Comparison of ENCODE assay signal across 8 cellular contexts in genomic region chr14:58297762-58298476, GRCh38. TPM values are rescaled to one million over a fixed set of nuclear protein-coding genes. Genes with fewer than 3 reads are reported as not detected.
A peak's percentile ranks its signal among the peaks of the same experiment; 100 is the strongest.
DNase-seq lines count a peak whose midpoint lies in the region; TF ChIP-seq lines count a peak whose summit lies in the region.

No MANE protein-coding gene starts in this region.

- no peak overlapping the region for H2BK120ac ChIP-seq in mesendoderm (ENCODE audit: low read depth, low read length)

- no peaks in the 10 kb centered on the region for H3K27me3 Mint-ChIP-seq in endodermal cell (ENCODE audit: insufficient read depth)

- H3K9me3 Mint-ChIP-seq in endodermal cell: no peaks in the 10 kb centered on the region

- WGBS in endodermal cell (ENCODE audit: insufficient coverage in 1 of 2, insufficient read length in 1 of 2), 2 experiments: 0 to 1% methylated on average over 28 to 40 of the region's 40 CpGs
- WGBS in mesendoderm (ENCODE audit: extremely low coverage, insufficient coverage, low lambda C conversion rate): no CpG with 5 or more reads among the region's 40 CpGs

- H2BK5ac ChIP-seq in mesendoderm (ENCODE audit: low read length): peak overlapping the region; percentile 98

- H3K4me3 ChIP-seq in endodermal cell (ENCODE audit: low read length): peak overlapping the region; percentile 100
- H3K4me3 ChIP-seq in mesendoderm (ENCODE audit: low read length): peak overlapping the region; percentile 98

- H3K18ac ChIP-seq in mesendoderm (ENCODE audit: low read length): peak overlapping the region; percentile 77

- peak overlapping the region; percentile 98 for H3K27ac ChIP-seq in endodermal cell (ENCODE audit: low read depth, low read length)
- H3K27ac ChIP-seq in mesendoderm (ENCODE audit: low read depth, low read length): peak overlapping the region; percentile 99

- H3K4me1 ChIP-seq in endodermal cell (ENCODE audit: control insufficient read depth, insufficient read depth, low read length) (no peaks in the 10 kb centered on the region), mesendoderm (ENCODE audit: control insufficient read depth, low read depth, low read length) (no peaks in the 10 kb centered on the region)

- H3K27me3 ChIP-seq in endodermal cell (ENCODE audit: control insufficient read depth, insufficient read depth, low read length, poor library complexity, severe bottlenecking) (no peaks in the 10 kb centered on the region), mesendoderm (ENCODE audit: insufficient read depth, low read length, poor library complexity) (no peaks in the 10 kb centered on the region)

- peak overlapping the region; percentile 97 for H3K9ac ChIP-seq in endodermal cell (ENCODE audit: extremely low read depth, low read length, poor library complexity, severe bottlenecking)
- H3K9ac ChIP-seq in mesendoderm (ENCODE audit: low read length): peak overlapping the region; percentile 99

- peak overlapping the region; percentile 77 for H4K5ac ChIP-seq in mesendoderm (ENCODE audit: low read length)

- H3K4me2 ChIP-seq in mesendoderm (ENCODE audit: low read length): peak overlapping the region; percentile 44

- H3K4ac ChIP-seq in mesendoderm (ENCODE audit: low read depth, low read length): no peak overlapping the region

- H3K79me1 ChIP-seq in mesendoderm (ENCODE audit: low read length): peaks cover 11% of the 10 kb centered on the region

- peaks cover 15% of the 10 kb centered on the region for H3K4me1 Mint-ChIP-seq in endodermal cell

- peaks cover 41% of the 10 kb centered on the region for H3K79me2 ChIP-seq in mesendoderm (ENCODE audit: control insufficient read depth, insufficient read depth, low read length)

- no peaks in the 10 kb centered on the region for H3K9me3 ChIP-seq in endodermal cell (ENCODE audit: control insufficient read depth, low read length)

- no peak overlapping the region for H3K27ac Mint-ChIP-seq in endodermal cell

- H2BK15ac ChIP-seq in mesendoderm (replicated peaks; ENCODE audit: low read depth): no peak overlapping the region

- H2AK5ac ChIP-seq in mesendoderm (ENCODE audit: low read length): no peak overlapping the region

- H3K36me3 ChIP-seq in endodermal cell (ENCODE audit: control insufficient read depth, insufficient read depth, low read length): peaks cover 42% of the 10 kb centered on the region
- peaks cover 4% of the 10 kb centered on the region for H3K36me3 ChIP-seq in mesendoderm (ENCODE audit: control insufficient read depth, insufficient read depth, low read length)

- peak overlapping the region; percentile 100 for H3K56ac ChIP-seq in mesendoderm (ENCODE audit: low read length)

- DNase-seq in COLO829 (ENCODE audit: low spot score) (peak; percentile 99), GM20000 (ENCODE audit: low spot score) (peak; percentile 96), HS-5 (ENCODE audit: low read depth) (peak; percentile 99), endodermal cell (peak; percentile 99), mesendoderm (peak; percentile 100)
- peak; percentile 97 for DNase-seq in NK-92 treated with Interleukin-12 subunit alpha and Interleukin-12 subunit beta, amount 100 ng/mL, for 24 hours (lab: John Stamatoyannopoulos, UW)
- DNase-seq in activated CD8-positive, alpha-beta memory T cell treated with anti-CD3 and anti-CD28 coated beads for 48 hours (ENCODE audit: low read depth in 2 of 3, low spot score in 2 of 3): peak; percentile 91 to 94 (median 91)
- peak; percentile 97 for DNase-seq in stimulated activated CD8-positive, alpha-beta memory T cell treated with anti-CD3 and anti-CD28 coated beads, Interleukin-15, amount 100 ng/mL, for 1 hour (ENCODE audit: low read depth)

- TF ChIP-seq CTCF in GM20000 (IDR thresholded peaks at IDR 0.05; ENCODE audit: extremely low read depth, missing control alignments): no peak
- TF ChIP-seq CTCF in endodermal cell (conservative IDR thresholded peaks at IDR 0.05): no peak

- no peak overlapping the region for H3K4me3 Mint-ChIP-seq in endodermal cell

- H3K36me3 Mint-ChIP-seq in endodermal cell (ENCODE audit: low read depth): peaks cover 40% of the 10 kb centered on the region

- peak overlapping the region; percentile 87 for H3K23ac ChIP-seq in mesendoderm (ENCODE audit: low read length)

- H4K8ac ChIP-seq in mesendoderm (ENCODE audit: low read depth, low read length): no peak overlapping the region

RNA-seq across cellular contexts. Expression of gene ARID4A, which starts 0.4 kb away (rescaled TPM):
- 10 to 100 TPM; 22.1 to 24.5 TPM for total RNA-seq in endodermal cell
- polyA plus RNA-seq in endodermal cell (2013, experiment 1 of 2): 14.7 TPM
- 13.6 TPM for polyA plus RNA-seq in endodermal cell (2013, experiment 2 of 2)
- 8.2 TPM for polyA plus RNA-seq in mesendoderm (2013, experiment 1 of 2)
- polyA plus RNA-seq in mesendoderm (2013, experiment 2 of 2): 7.5 TPM

RNA-seq across cellular contexts. Expression of gene PSMA3, which starts 53.3 kb away (rescaled TPM):
- total RNA-seq in endodermal cell: 100 to 1,000 TPM; 279 to 291 TPM
- 172 TPM for polyA plus RNA-seq in endodermal cell (2013, experiment 1 of 2)
- 166 TPM for polyA plus RNA-seq in endodermal cell (2013, experiment 2 of 2)
- 640 TPM for polyA plus RNA-seq in mesendoderm (2013, experiment 1 of 2)
- 634 TPM for polyA plus RNA-seq in mesendoderm (2013, experiment 2 of 2)

Comparison
In these comparisons a context has a peak if more than half of its experiments do, and no peak if none do; other contexts are left out.
1. Peak in every context shown above with its lines: DNase-seq, H3K4me3 ChIP-seq and H3K27ac ChIP-seq.